ENCODE assay signal across 10 cellular contexts in genomic region chr12:52690351-52691075, GRCh38. TPM values are rescaled to one million over a fixed set of nuclear protein-coding genes. Genes with fewer than 3 reads are reported as not detected.
DNase-seq lines count a peak whose midpoint lies in the region; TF ChIP-seq lines count a peak whose summit lies in the region.
"Had no signal": no experiment of that assay in that cellular context is flagged by ENCODE, and none has a peak within 500 bp of the region (broad histone marks: within the 10 kb centered on the region; RNA-seq: fewer than 3 reads in every experiment).

No MANE protein-coding gene starts in this region.

- no peak overlapping the region for H3K27ac Mint-ChIP-seq in activated naive CD4-positive, alpha-beta T cell treated with anti-CD3 and anti-CD28 coated beads, Interleukin-2, amount 10 ng/mL, durations not matched to agents 7 days and 5 days
- H3K27ac Mint-ChIP-seq in mesothelial cell of epicardium: no peak overlapping the region

- intact Hi-C loops in ascending aorta (cut with DNase I): no loop called here

- H3K9me3 ChIP-seq in ascending aorta: no peaks in the 10 kb centered on the region
- no peaks in the 10 kb centered on the region for H3K9me3 ChIP-seq in thymus (ENCODE audit: control insufficient read depth)

- 78% methylated on average over 8 of the region's 8 CpGs for WGBS in thymus

- no peaks in the 10 kb centered on the region for H3K27me3 ChIP-seq in ascending aorta
- no peaks in the 10 kb centered on the region for H3K27me3 ChIP-seq in thymus (ENCODE audit: control insufficient read depth, insufficient read depth)

- no peak for DNase-seq in activated naive CD4-positive, alpha-beta T cell treated with anti-CD3 and anti-CD28 coated beads, Interleukin-2, amount 10 ng/mL, durations not matched to agents 7 days and 5 days
- DNase-seq in activated naive CD4-positive, alpha-beta T cell treated with anti-CD3 and anti-CD28 coated beads, Interleukin-2, amount 50 U/mL, for 16 hours: no peak
- DNase-seq in ascending aorta (ENCODE audit: low spot score in 2 of 2): no peak
- no peak for DNase-seq in mesothelial cell of epicardium (ENCODE audit: low spot score in 2 of 2, unreplicated experiment in 2 of 2)
- no peak for DNase-seq in HEK293T (ENCODE audit: extremely low spot score)
- DNase-seq in NCI-H524 treated with DMSO at 0.1 percent for 48 hours (lab: John Stamatoyannopoulos, UW): no peak
- no peak for DNase-seq in putamen (ENCODE audit: low spot score)

- H3K4me3 Mint-ChIP-seq in activated naive CD4-positive, alpha-beta T cell treated with anti-CD3 and anti-CD28 coated beads, Interleukin-2, amount 10 ng/mL, durations not matched to agents 7 days and 5 days: peak overlapping the region; percentile 75
- H3K4me3 Mint-ChIP-seq in mesothelial cell of epicardium: peak overlapping the region; percentile 63

- no peaks in the 10 kb centered on the region for H3K36me3 ChIP-seq in ascending aorta
- no peaks in the 10 kb centered on the region for H3K36me3 ChIP-seq in thymus (ENCODE audit: control insufficient read depth, insufficient read depth)

- CTCF ChIA-PET in activated naive CD4-positive, alpha-beta T cell treated with anti-CD3 and anti-CD28 coated beads, Interleukin-2, amount 10 ng/mL, durations not matched to agents 7 days and 5 days (lab: Charles Lee): interaction anchor here (0.9 to 1.2 kb wide), 3 partner anchors 23 to 189 kb away, joined by 3 to 4 read pairs (median 3); no protein-coding TSS in a partner anchor
- CTCF ChIA-PET in HEK293T (lab: Yijun Ruan, JAX): interaction anchor here (0.6 to 1.6 kb wide), 2 partner anchors 22 to 318 kb away, joined by 3 to 4 read pairs; no protein-coding TSS in a partner anchor

- POLR2A ChIA-PET in HEK293T (lab: Yijun Ruan, JAX): no interaction called here

- peaks cover 18% of the 10 kb centered on the region for H3K4me1 Mint-ChIP-seq in activated naive CD4-positive, alpha-beta T cell treated with anti-CD3 and anti-CD28 coated beads, Interleukin-2, amount 10 ng/mL, durations not matched to agents 7 days and 5 days
- peaks cover 8% of the 10 kb centered on the region for H3K4me1 Mint-ChIP-seq in mesothelial cell of epicardium

- peaks cover 80% of the 10 kb centered on the region for H3K27me3 Mint-ChIP-seq in activated naive CD4-positive, alpha-beta T cell treated with anti-CD3 and anti-CD28 coated beads, Interleukin-2, amount 10 ng/mL, durations not matched to agents 7 days and 5 days
- peaks cover 94% of the 10 kb centered on the region for H3K27me3 Mint-ChIP-seq in mesothelial cell of epicardium (ENCODE audit: low read depth)

- no peaks in the 10 kb centered on the region for H3K9me3 Mint-ChIP-seq in activated naive CD4-positive, alpha-beta T cell treated with anti-CD3 and anti-CD28 coated beads, Interleukin-2, amount 10 ng/mL, durations not matched to agents 7 days and 5 days
- H3K9me3 Mint-ChIP-seq in mesothelial cell of epicardium: no peaks in the 10 kb centered on the region

- H3K4me3 ChIP-seq in ascending aorta (peak overlapping the region; percentile 39 to 56), thymus (ENCODE audit: low read length) (peak overlapping the region; percentile 50)

- TF ChIP-seq CTCF in ascending aorta (IDR thresholded peaks at IDR 0.05): no peak
- TF ChIP-seq CTCF in mesothelial cell of epicardium (IDR thresholded peaks at IDR 0.05; ENCODE audit: unreplicated experiment): no peak

- H3K36me3 Mint-ChIP-seq in activated naive CD4-positive, alpha-beta T cell treated with anti-CD3 and anti-CD28 coated beads, Interleukin-2, amount 10 ng/mL, durations not matched to agents 7 days and 5 days: no peaks in the 10 kb centered on the region
- no peaks in the 10 kb centered on the region for H3K36me3 Mint-ChIP-seq in mesothelial cell of epicardium

- no peak overlapping the region for H3K27ac ChIP-seq in ascending aorta
- no peak overlapping the region for H3K27ac ChIP-seq in thymus (ENCODE audit: low read depth)

- H3K4me1 ChIP-seq in ascending aorta: peaks cover 5 to 6% of the 10 kb centered on the region in 2 donors
- H3K4me1 ChIP-seq in thymus (ENCODE audit: control insufficient read depth, insufficient read depth, low read length): peaks cover 6% of the 10 kb centered on the region

TF ChIP-seq in HEK293T, 16 proteins besides CTCF, POLR2A, EP300 and RAD21:
- TF ChIP-seq FOXK2 (IDR thresholded peaks at IDR 0.05) (no peak), SP1 (IDR thresholded peaks at IDR 0.05) (no peak), ARNT (IDR thresholded peaks at IDR 0.05) (no peak), HDGF (IDR thresholded peaks at IDR 0.05; ENCODE audit: borderline replicate concordance) (no peak), SUZ12 (IDR thresholded peaks at IDR 0.05) (no peak), ELF4 (IDR thresholded peaks at IDR 0.05) (no peak), L3MBTL2 (conservative IDR thresholded peaks at IDR 0.05) (no peak), CTBP1 (IDR thresholded peaks at IDR 0.05; ENCODE audit: borderline replicate concordance) (no peak), LEF1 (IDR thresholded peaks at IDR 0.05; ENCODE audit: borderline replicate concordance) (no peak), FOXM1 (IDR thresholded peaks at IDR 0.05; ENCODE audit: borderline replicate concordance) (no peak), NFRKB (IDR thresholded peaks at IDR 0.05) (no peak)

RNA-seq across cellular contexts. Expression of gene KRT1, which starts 10.3 kb away (rescaled TPM):
- total RNA-seq in ascending aorta (not detected), mesothelial cell of epicardium (not detected in 3 replicates)
- 507 TPM for polyA plus RNA-seq in thymus
- total RNA-seq: renal cortical epithelial cell, RPMI7951 had no signal

RNA-seq across cellular contexts. Expression of gene KRT77, which starts 12.8 kb away (rescaled TPM):
- total RNA-seq in ascending aorta: not detected
- total RNA-seq in mesothelial cell of epicardium: not detected in 3 replicates
- 4.1 TPM for polyA plus RNA-seq in thymus
- total RNA-seq: renal cortical epithelial cell, RPMI7951 had no signal

RNA-seq across cellular contexts. Expression of gene KRT2, which starts 38.5 kb away (rescaled TPM):
- total RNA-seq in ascending aorta: not detected
- not detected in 3 replicates for total RNA-seq in mesothelial cell of epicardium
- polyA plus RNA-seq in thymus: 26.4 TPM
- total RNA-seq: renal cortical epithelial cell, RPMI7951 had no signal
